Comparison of ENCODE assay signal across 8 cellular contexts in genomic region chr16:28181557-28181914, GRCh38. TPM values are rescaled to one million over a fixed set of nuclear protein-coding genes. Genes with fewer than 3 reads are reported as not detected.
DNase-seq lines count a peak whose midpoint lies in the region; ATAC-seq lines count a peak whose summit lies in the region.

No MANE protein-coding gene starts in this region.

- ATAC-seq in sciatic nerve (peak; percentile 83), GM19397 (IDR thresholded peaks at IDR 0.05; ENCODE audit: unreplicated experiment) (no peak)

- intact Hi-C loops in sciatic nerve (cut with DNase I), result no loop called here

- in situ Hi-C loops in SK-MEL-5 (cut with HindIII; ENCODE audit: low pct_unique_long_range_greater_than_20kb, low sequenced_read_pairs), result no loop called here

- peak; percentile 90 for DNase-seq in GM04504 (ENCODE audit: low read depth)
- DNase-seq in SK-MEL-5 (ENCODE audit: low read depth, low spot score), result peak; percentile 77
- DNase-seq in fibroblast of peridontal ligament (ENCODE audit: extremely low read depth), result peak; percentile 95
- no peak for DNase-seq in sciatic nerve (ENCODE audit: low spot score)
- no peak for DNase-seq in NCI-H1694 treated with DMSO at 0.1 percent for 48 hours (lab: John Stamatoyannopoulos, UW)
- no peak for DNase-seq in Ammon's horn (ENCODE audit: low spot score)
- DNase-seq in stimulated activated CD4-positive, alpha-beta T cell treated with anti-CD3 and anti-CD28 coated beads, Interleukin-2, amount 100 ng/mL, for 24 hours, result no peak

RNA-seq across cellular contexts. Expression of gene XPO6, which starts 30.2 kb away (rescaled TPM):
- total RNA-seq in SK-MEL-5 (2014; rRNA removed; shearing (Covaris generic)), result 77.9 and 85.2 TPM in 2 replicates
- 123 and 144 TPM in 2 replicates for polyA plus RNA-seq in SK-MEL-5 (2015; cell fraction: cytosol; rRNA removed)
- 348 and 384 TPM in 2 replicates for polyA plus RNA-seq in SK-MEL-5 (2015; cell fraction: nucleus; rRNA removed)
- 120 TPM for total RNA-seq in sciatic nerve

Comparison
In these comparisons a context has a peak if more than half of its experiments do, and no peak if none do; other contexts are left out.
1. DNase-seq: peak in GM04504 (single experiment), SK-MEL-5 (single experiment) and fibroblast of peridontal ligament (single experiment); none in sciatic nerve (single experiment), NCI-H1694 treated with DMSO at 0.1 percent for 48 hours (single experiment), Ammon's horn (single experiment) and stimulated activated CD4-positive, alpha-beta T cell treated with anti-CD3 and anti-CD28 coated beads, Interleukin-2, amount 100 ng/mL, for 24 hours (0 of 2).